Comparison of ENCODE assay signal across 7 cellular contexts in genomic region chr12:111775205-111776193, GRCh38.
DNase-seq lines count a peak whose midpoint lies in the region; ATAC-seq and TF ChIP-seq lines count a peak whose summit lies in the region.

No MANE protein-coding gene starts in this region.

- no peak overlapping the region for H3K4me3 ChIP-seq in fibroblast of mammary gland (ENCODE audit: control insufficient read depth, low read depth, low read length)

- TF ChIP-seq CTCF in fibroblast of mammary gland (conservative IDR thresholded peaks at IDR 0.05; ENCODE audit: control insufficient read depth, insufficient read depth, low read depth, low read length): no peak

- TF ChIP-seq POLR2A in GM19099 (IDR thresholded peaks at IDR 0.05; ENCODE audit: extremely low read depth, insufficient read length, low read depth): peak; percentile 66

- peak; percentile 70 for DNase-seq in SKM-1 (lab: John Stamatoyannopoulos, UW; ENCODE audit: unreplicated experiment)
- peak; percentile 84 for DNase-seq in fibroblast of mammary gland (ENCODE audit: low read depth)
- DNase-seq in nucleus accumbens (lab: John Stamatoyannopoulos, UW): peak in 43 of 56 donors; percentile 15 to 78 (median 45)
- DNase-seq in NCI-H2171 treated with DMSO at 0.1 percent for 48 hours (lab: John Stamatoyannopoulos, UW): no peak
- no peak for DNase-seq in SW 1271 (lab: John Stamatoyannopoulos, UW)

- ATAC-seq in HG03442 (IDR thresholded peaks at IDR 0.05; ENCODE audit: unreplicated experiment): peak; percentile 53

Comparison
In these comparisons a context has a peak if more than half of its experiments do, and no peak if none do; other contexts are left out.
1. DNase-seq: peak in SKM-1 (single experiment), fibroblast of mammary gland (single experiment) and nucleus accumbens (43 of 56); none in NCI-H2171 treated with DMSO at 0.1 percent for 48 hours (single experiment) and SW 1271 (0 of 2).